9 cellular contexts compared by ENCODE assay signal in genomic region chr2:240819404-240820013, GRCh38.
DNase-seq lines count a peak whose midpoint lies in the region; ATAC-seq lines count a peak whose summit lies in the region.
"Had no signal": no experiment of that assay in that cellular context is flagged by ENCODE, and none has a peak within 500 bp of the region (broad histone marks: within the 10 kb centered on the region; RNA-seq: fewer than 3 reads in every experiment).

No MANE protein-coding gene starts in this region.

- H3K27ac Mint-ChIP-seq in stimulated activated naive CD8-positive, alpha-beta T cell treated with anti-CD3 and anti-CD28 coated beads, Interleukin-15, amount 100 ng/mL, for 72 hours = no peak overlapping the region
- H3K27ac Mint-ChIP-seq: stimulated activated memory B cell treated with anti-CD40 and anti-IgM and Interleukin-4, amounts not matched to agents 10 μg/mL and 1 μg/mL and 100 μg/mL, for 72 hours had no signal

- H3K4me3 Mint-ChIP-seq in stimulated activated naive CD8-positive, alpha-beta T cell treated with anti-CD3 and anti-CD28 coated beads, Interleukin-15, amount 100 ng/mL, for 72 hours = peak overlapping the region; percentile 66 to 68
- H3K4me3 Mint-ChIP-seq: stimulated activated memory B cell treated with anti-CD40 and anti-IgM and Interleukin-4, amounts not matched to agents 10 μg/mL and 1 μg/mL and 100 μg/mL, for 72 hours had no signal

- no peak for DNase-seq in stimulated activated naive CD8-positive, alpha-beta T cell treated with anti-CD3 and anti-CD28 coated beads, Interleukin-15, amount 100 ng/mL, for 72 hours
- no peak for DNase-seq in stimulated activated naive CD8-positive, alpha-beta T cell treated with anti-CD3 and anti-CD28 coated beads, Interleukin-15, Interleukin-2, amounts not matched to agents 100 U/mL and 50 U/mL, for 24 hours
- DNase-seq in midbrain (lab: John Stamatoyannopoulos, UW) (peak; percentile 35), GM03348 (ENCODE audit: low spot score) (no peak)

- peak; percentile 14 for ATAC-seq in stimulated activated naive CD8-positive, alpha-beta T cell treated with anti-CD3 and anti-CD28 coated beads, Interleukin-15, amount 100 ng/mL, for 72 hours
- ATAC-seq in stimulated activated naive CD8-positive, alpha-beta T cell treated with anti-CD3 and anti-CD28 coated beads, Interleukin-15, Interleukin-2, amounts not matched to agents 100 U/mL and 50 U/mL, for 24 hours = no peak
- ATAC-seq in HG03342 (IDR thresholded peaks at IDR 0.05; ENCODE audit: unreplicated experiment) = no peak
- no peak for ATAC-seq in HG02610 (IDR thresholded peaks at IDR 0.05; ENCODE audit: unreplicated experiment)
- ATAC-seq in GM19455 (IDR thresholded peaks at IDR 0.05; ENCODE audit: unreplicated experiment) = no peak
- ATAC-seq: stimulated activated memory B cell treated with anti-CD40 and anti-IgM and Interleukin-4, amounts not matched to agents 10 μg/mL and 1 μg/mL and 100 μg/mL, for 72 hours had no signal

- peaks cover 54% of the 10 kb centered on the region for H3K27me3 Mint-ChIP-seq in stimulated activated naive CD8-positive, alpha-beta T cell treated with anti-CD3 and anti-CD28 coated beads, Interleukin-15, amount 100 ng/mL, for 72 hours

- peak overlapping the region; percentile 72 for H3K27ac ChIP-seq in cingulate gyrus (ENCODE audit: low read depth, low read length)

- peaks cover 25% of the 10 kb centered on the region for H3K4me1 Mint-ChIP-seq in stimulated activated naive CD8-positive, alpha-beta T cell treated with anti-CD3 and anti-CD28 coated beads, Interleukin-15, amount 100 ng/mL, for 72 hours

- H3K9me3 Mint-ChIP-seq in stimulated activated naive CD8-positive, alpha-beta T cell treated with anti-CD3 and anti-CD28 coated beads, Interleukin-15, amount 100 ng/mL, for 72 hours = peaks cover 0 to 9% of the 10 kb centered on the region in 2 donors
